In genomic region chr5:67006152-67006848, GRCh38 we compare ENCODE assay signal across 9 cellular contexts.
DNase-seq lines count a peak whose midpoint lies in the region; ATAC-seq and TF ChIP-seq lines count a peak whose summit lies in the region.
"Had no signal": no experiment of that assay in that cellular context is flagged by ENCODE, and none has a peak within 500 bp of the region (broad histone marks: within the 10 kb centered on the region; RNA-seq: fewer than 3 reads in every experiment).

No MANE protein-coding gene starts in this region.

- 25 to 60% methylated on average over 5 of the region's 5 CpGs for WGBS in sigmoid colon, 2 donors

- TF ChIP-seq POLR2A in sigmoid colon (IDR thresholded peaks at IDR 0.05): no peak

- peak overlapping the region; percentile 96 for H3K4me2 ChIP-seq in DND-41 (ENCODE audit: insufficient read depth, low read length)
- peak overlapping the region; percentile 96 for H3K4me2 ChIP-seq in PC-9

- H2AFZ ChIP-seq in DND-41 (ENCODE audit: low read depth, low read length) (no peak overlapping the region), PC-9 (no peak overlapping the region)

- H3K4me3 ChIP-seq in DND-41 (ENCODE audit: low read depth in 1 of 2, low read length in 2 of 2) (no peak overlapping the region), PC-9 (peak overlapping the region; percentile 85), epithelial cell of esophagus (ENCODE audit: low read length) (peak overlapping the region; percentile 85), sigmoid colon (peak overlapping the region in 2 of 4 donors; percentile 66 to 69)

- peaks cover 33% of the 10 kb centered on the region for H3K4me1 ChIP-seq in DND-41 (ENCODE audit: insufficient read depth, low read length)
- H3K4me1 ChIP-seq in PC-9 (replicated peaks; ENCODE audit: insufficient read depth): peaks cover 77% of the 10 kb centered on the region
- H3K4me1 ChIP-seq in sigmoid colon: peaks cover 0 to 49% (median 42%) of the 10 kb centered on the region in 4 donors

- H3K9me2 ChIP-seq in PC-9 (ENCODE audit: insufficient read depth): no peaks in the 10 kb centered on the region

- DNase-seq in DND-41 (no peak), PC-9 (no peak), epithelial cell of esophagus (ENCODE audit: low read depth) (peak; percentile 23), sigmoid colon (no peak), inferior parietal cortex (ENCODE audit: extremely low spot score) (no peak)
- DNase-seq: NCI-H2029 had no signal

- H3K9me3 ChIP-seq in DND-41 (ENCODE audit: insufficient read depth, low read length, severe bottlenecking): no peaks in the 10 kb centered on the region
- H3K9me3 ChIP-seq in PC-9 (ENCODE audit: insufficient read depth, low read depth): no peaks in the 10 kb centered on the region
- no peaks in the 10 kb centered on the region for H3K9me3 ChIP-seq in sigmoid colon

- H3K36me3 ChIP-seq in DND-41 (ENCODE audit: insufficient read depth, low read length): no peaks in the 10 kb centered on the region
- H3K36me3 ChIP-seq in PC-9 (ENCODE audit: low read depth): peaks cover 6% of the 10 kb centered on the region; the same call in 1 of the 2 replicates
- no peaks in the 10 kb centered on the region for H3K36me3 ChIP-seq in sigmoid colon

- 0 out of 2 replicates have a peak, but pooled peaks cover 3% of the 10 kb centered on the region for H4K20me1 ChIP-seq in DND-41 (ENCODE audit: insufficient read depth, low read length)
- peaks cover 5% of the 10 kb centered on the region; the same call in 1 of the 2 replicates for H4K20me1 ChIP-seq in PC-9 (ENCODE audit: insufficient read depth)

- POLR2A ChIA-PET in PC-9 (lab: Charles Lee; ENCODE audit: unreplicated experiment): no interaction called here

- H3K9ac ChIP-seq in DND-41 (ENCODE audit: low read depth, low read length): no peak overlapping the region

- TF ChIP-seq CTCF in DND-41 (IDR thresholded peaks at IDR 0.05; ENCODE audit: borderline replicate concordance, extremely low read depth, low read length, poor library complexity, severe bottlenecking) (no peak), PC-9 (conservative IDR thresholded peaks at IDR 0.05) (no peak), epithelial cell of esophagus (IDR thresholded peaks at IDR 0.05; ENCODE audit: insufficient read depth, low read depth, low read length, missing control alignments) (no peak), sigmoid colon (IDR thresholded peaks at IDR 0.05) (no peak)

- CTCF ChIA-PET in PC-9 (lab: Charles Lee): no interaction called here

- H3K27ac ChIP-seq in DND-41 (ENCODE audit: low read length) (no peak overlapping the region), PC-9 (peak overlapping the region; percentile 93), sigmoid colon (peak overlapping the region in 3 of 4 donors; percentile 7 to 90 (median 87))

- BruUV-seq in PC-9 (replicated peaks; lab: Mats Ljungman, UMichigan): no TSS peak

- intact Hi-C loops in PC-9 (cut with micrococcal nuclease; ENCODE audit: unreplicated experiment): no loop called here
- intact Hi-C loops in sigmoid colon (cut with DNase I): loop anchor here (10.0 kb wide), 1 partner anchor 229 kb away; no protein-coding TSS in a partner anchor

- no peak for TF ChIP-seq EP300 in sigmoid colon (IDR thresholded peaks at IDR 0.05)

- H3K27me3 ChIP-seq in DND-41 (ENCODE audit: insufficient read depth, low read length, poor library complexity) (no peaks in the 10 kb centered on the region), PC-9 (ENCODE audit: insufficient read depth, low read depth) (no peaks in the 10 kb centered on the region), sigmoid colon (no peaks in the 10 kb centered on the region)

- peaks cover 46% of the 10 kb centered on the region for H3F3A ChIP-seq in PC-9 (ENCODE audit: insufficient read depth, low read depth)

- no peak for ATAC-seq in DND-41 (ENCODE audit: insufficient read depth, low read depth)
- ATAC-seq in GM18520 (IDR thresholded peaks at IDR 0.05; ENCODE audit: unreplicated experiment): no peak
- ATAC-seq in HG02884 (IDR thresholded peaks at IDR 0.05; ENCODE audit: unreplicated experiment): no peak
- ATAC-seq: sciatic nerve had no signal

- H3K79me2 ChIP-seq in DND-41 (ENCODE audit: insufficient read depth, low read length) (peaks cover 4% of the 10 kb centered on the region; the same call in 1 of the 2 replicates), PC-9 (ENCODE audit: low read depth) (peaks cover 65% of the 10 kb centered on the region)

Comparison
In these comparisons a context has a peak if more than half of its experiments do, and no peak if none do; other contexts are left out.
1. H3K4me3 ChIP-seq: peak in PC-9 (single experiment) and epithelial cell of esophagus (single experiment); none in DND-41 (0 of 2).